30 cellular contexts compared by ENCODE assay signal in the genomic region with DNA sequence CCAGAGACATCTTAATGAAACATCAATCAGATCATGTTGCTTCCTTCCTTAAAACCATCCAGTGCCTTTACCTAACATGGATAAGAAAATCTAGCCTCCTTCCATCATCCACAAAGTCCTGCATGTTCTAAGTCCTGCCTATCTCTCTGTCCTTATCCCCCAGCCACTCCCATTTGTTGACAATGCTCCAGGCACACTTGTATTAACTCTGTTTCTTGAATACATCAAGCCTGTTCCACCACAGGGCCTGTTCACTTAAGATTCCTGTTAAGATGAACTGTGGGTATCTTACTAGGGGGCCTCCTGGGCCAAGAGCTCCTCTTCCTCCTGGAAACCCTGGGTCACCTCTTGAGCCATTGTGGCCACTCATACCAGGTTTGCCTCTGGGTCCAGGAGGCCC. TPM values are rescaled to one million over a fixed set of nuclear protein-coding genes. Genes with fewer than 3 reads are reported as not detected.
"Had no signal": no experiment of that assay in that cellular context is flagged by ENCODE, and none has a peak within 500 bp of the region (broad histone marks: within the 10 kb centered on the region; RNA-seq: fewer than 3 reads in every experiment).

No MANE protein-coding gene starts in this region.

- H3K4me3 ChIP-seq: heart left ventricle, lower lobe of right lung, neural progenitor cell, right atrium auricular region, right lobe of liver, suprapubic skin, thoracic aorta, tibial artery, upper lobe of right lung, uterus had no signal

- H3K27me3 ChIP-seq: heart left ventricle, neural progenitor cell, neutrophil, right atrium auricular region, right lobe of liver, suprapubic skin, tibial artery, upper lobe of right lung, uterus had no signal

- H3K36me3 Mint-ChIP-seq: immature natural killer cell; naive thymus-derived CD8-positive, alpha-beta T cell; neural progenitor cell; stimulated activated effector memory CD8-positive, alpha-beta T cell treated with anti-CD3 and anti-CD28 coated beads, Interleukin-12 subunit alpha, Interleukin-12 subunit beta, amount 100 ng/mL, for 72 hours had no signal

- H3K79me2 ChIP-seq: parathyroid adenoma had no signal

- H3K4me1 ChIP-seq: heart left ventricle, lower lobe of right lung, neural progenitor cell, parathyroid adenoma, right atrium auricular region, right lobe of liver, suprapubic skin, tibial artery, upper lobe of right lung, uterus had no signal

- H3K9me3 Mint-ChIP-seq: immature natural killer cell; naive thymus-derived CD8-positive, alpha-beta T cell; nephron progenitor cell; neural progenitor cell; stimulated activated effector memory CD8-positive, alpha-beta T cell treated with anti-CD3 and anti-CD28 coated beads, Interleukin-12 subunit alpha, Interleukin-12 subunit beta, amount 100 ng/mL, for 72 hours; stimulated activated naive CD8-positive, alpha-beta T cell treated with anti-CD3 and anti-CD28 coated beads, Interleukin-15, Interleukin-2, amounts not matched to agents 100 ng/mL and 50 ng/mL, for 24 hours had no signal

- DNase-seq: heart left ventricle; immature natural killer cell; kidney glomerular epithelial cell; left cardiac atrium; lower lobe of right lung; mammary epithelial cell; naive thymus-derived CD8-positive, alpha-beta T cell; nephron progenitor cell; occipital lobe; right lobe of liver; stimulated activated CD4-positive, alpha-beta T cell treated with anti-CD3 and anti-CD28 coated beads, Interleukin-12 subunit alpha, Interleukin-12 subunit beta, amount 100 ng/mL, for 4 hours; stimulated activated CD4-positive, alpha-beta T cell treated with anti-CD3 and anti-CD28 coated beads, Interleukin-15, amount 100 ng/mL, for 24 hours; stimulated activated CD4-positive, alpha-beta T cell treated with anti-CD3 and anti-CD28 coated beads, Interleukin-2, amount 100 ng/mL, for 24 hours; stimulated activated CD4-positive, alpha-beta T cell treated with anti-CD3 and anti-CD28 coated beads, Interleukin-4, amount 100 ng/mL, for 1 hour; stimulated activated naive CD4-positive, alpha-beta T cell; tibial artery; trophoblast cell; upper lobe of right lung; uterus had no signal

- ATAC-seq: heart left ventricle; left cardiac atrium; left lobe of liver; lower lobe of right lung; naive thymus-derived CD8-positive, alpha-beta T cell; right lobe of liver; stimulated activated effector memory CD8-positive, alpha-beta T cell treated with anti-CD3 and anti-CD28 coated beads, Interleukin-12 subunit alpha, Interleukin-12 subunit beta, amount 100 ng/mL, for 72 hours; upper lobe of right lung had no signal

- H3K27ac Mint-ChIP-seq: immature natural killer cell; naive thymus-derived CD8-positive, alpha-beta T cell; nephron progenitor cell; neural progenitor cell; progenitor cell of endocrine pancreas; stimulated activated effector memory CD8-positive, alpha-beta T cell treated with anti-CD3 and anti-CD28 coated beads, Interleukin-12 subunit alpha, Interleukin-12 subunit beta, amount 100 ng/mL, for 72 hours; stimulated activated naive CD8-positive, alpha-beta T cell treated with anti-CD3 and anti-CD28 coated beads, Interleukin-15, Interleukin-2, amounts not matched to agents 100 ng/mL and 50 ng/mL, for 24 hours had no signal

- H3K9me3 ChIP-seq: heart left ventricle, lower lobe of right lung, neutrophil, right atrium auricular region, right lobe of liver, suprapubic skin, thoracic aorta, tibial artery, upper lobe of right lung, uterus had no signal

- FAIRE-seq: keratinocyte had no signal

- H3K4me3 Mint-ChIP-seq: immature natural killer cell; naive thymus-derived CD8-positive, alpha-beta T cell; nephron progenitor cell; neural progenitor cell; stimulated activated effector memory CD8-positive, alpha-beta T cell treated with anti-CD3 and anti-CD28 coated beads, Interleukin-12 subunit alpha, Interleukin-12 subunit beta, amount 100 ng/mL, for 72 hours; stimulated activated naive CD8-positive, alpha-beta T cell treated with anti-CD3 and anti-CD28 coated beads, Interleukin-15, Interleukin-2, amounts not matched to agents 100 ng/mL and 50 ng/mL, for 24 hours had no signal

- H3K27ac ChIP-seq: heart left ventricle, lower lobe of right lung, neural progenitor cell, neutrophil, parathyroid adenoma, right atrium auricular region, right lobe of liver, suprapubic skin, thoracic aorta, tibial artery, upper lobe of right lung, uterus had no signal

- H3K4me1 Mint-ChIP-seq: immature natural killer cell; neural progenitor cell; stimulated activated effector memory CD8-positive, alpha-beta T cell treated with anti-CD3 and anti-CD28 coated beads, Interleukin-12 subunit alpha, Interleukin-12 subunit beta, amount 100 ng/mL, for 72 hours had no signal

- H3K36me3 ChIP-seq: lower lobe of right lung, neural progenitor cell, neutrophil, right atrium auricular region, right lobe of liver, suprapubic skin, tibial artery, upper lobe of right lung, uterus had no signal

- H2AFZ ChIP-seq: neural progenitor cell, parathyroid adenoma had no signal

- H3K4me2 ChIP-seq: neural progenitor cell had no signal

- H3K27me3 Mint-ChIP-seq: progenitor cell of endocrine pancreas had no signal

- H3K9ac ChIP-seq: neural progenitor cell, parathyroid adenoma had no signal

RNA-seq across cellular contexts. Expression of gene COL4A4, which starts 45.7 kb away (rescaled TPM):
- polyA plus RNA-seq: keratinocyte had no signal

RNA-seq across cellular contexts. Expression of gene COL4A3, which starts 46.1 kb away (rescaled TPM):
- total RNA-seq: mammary epithelial cell had no signal
- polyA plus RNA-seq: keratinocyte; mammary epithelial cell; naive thymus-derived CD8-positive, alpha-beta T cell had no signal
